ENCODE assay signal across 7 cellular contexts in genomic region chr16:48526958-48527331, GRCh38.
"Had no signal": no experiment of that assay in that cellular context is flagged by ENCODE, and none has a peak within 500 bp of the region (broad histone marks: within the 10 kb centered on the region; RNA-seq: fewer than 3 reads in every experiment).

No MANE protein-coding gene starts in this region.

- H3K36me3 ChIP-seq: esophagus squamous epithelium, stomach, thoracic aorta had no signal

- H3K27me3 ChIP-seq: esophagus squamous epithelium, stomach had no signal

- H3K9me3 ChIP-seq: thoracic aorta had no signal

- H3K4me3 ChIP-seq: esophagus squamous epithelium, stomach, thoracic aorta had no signal

- H3K27ac ChIP-seq: esophagus squamous epithelium, stomach, thoracic aorta had no signal

- DNase-seq: activated CD4-positive, CD25-positive, alpha-beta regulatory T cell treated with anti-CD3 and anti-CD28 coated beads, Interleukin-2, amount 50 U/mL, for 72 hours; activated gamma-delta T cell treated with Interleukin-2 at 50 U/mL for 16 hours; anterior cingulate cortex; esophagus squamous epithelium; foreskin fibroblast had no signal
